8 cellular contexts compared by ENCODE assay signal in genomic region chr19:49677232-49677881, GRCh38. TPM values are rescaled to one million over a fixed set of nuclear protein-coding genes. Genes with fewer than 3 reads are reported as not detected.
DNase-seq lines count a peak whose midpoint lies in the region.

Gene PRMT1, plus strand, starts transcription at chr19:49677271. Its CDS starts 10 bp downstream, at chr19:49677281.

- DNase-seq in NCI-H1417 (lab: John Stamatoyannopoulos, UW) (peak in 2 of 3 experiments; percentile 47 to 63), NCI-H1417 treated with DMSO at 0.1 percent for 48 hours (lab: John Stamatoyannopoulos, UW) (no peak), NCI-H2171 (lab: John Stamatoyannopoulos, UW) (peak; percentile 45), activated gamma-delta T cell treated with Interleukin-2 at 50 U/mL for 16 hours (peak; percentile 35), glomerular endothelial cell (ENCODE audit: extremely low read depth, low read depth, low spot score) (no peak), occipital lobe (lab: John Stamatoyannopoulos, UW) (no peak), KG1 (lab: John Stamatoyannopoulos, UW) (no peak), iPS-NIHi7 (ENCODE audit: extremely low spot score) (no peak)

RNA-seq across cellular contexts. Expression of gene PRMT1, which starts in this region (rescaled TPM):
- total RNA-seq in glomerular endothelial cell = 266 and 283 TPM in 2 replicates
- total RNA-seq in occipital lobe = 177 TPM

Comparison
In these comparisons a context has a peak if more than half of its experiments do, and no peak if none do; other contexts are left out.
1. DNase-seq: peak in NCI-H1417 (2 of 3), NCI-H2171 (single experiment) and activated gamma-delta T cell treated with Interleukin-2 at 50 U/mL for 16 hours (single experiment); none in NCI-H1417 treated with DMSO at 0.1 percent for 48 hours (single experiment), glomerular endothelial cell (single experiment), occipital lobe (single experiment), KG1 (single experiment) and iPS-NIHi7 (single experiment).